ENCODE assay signal across 19 cellular contexts in the genomic region with DNA sequence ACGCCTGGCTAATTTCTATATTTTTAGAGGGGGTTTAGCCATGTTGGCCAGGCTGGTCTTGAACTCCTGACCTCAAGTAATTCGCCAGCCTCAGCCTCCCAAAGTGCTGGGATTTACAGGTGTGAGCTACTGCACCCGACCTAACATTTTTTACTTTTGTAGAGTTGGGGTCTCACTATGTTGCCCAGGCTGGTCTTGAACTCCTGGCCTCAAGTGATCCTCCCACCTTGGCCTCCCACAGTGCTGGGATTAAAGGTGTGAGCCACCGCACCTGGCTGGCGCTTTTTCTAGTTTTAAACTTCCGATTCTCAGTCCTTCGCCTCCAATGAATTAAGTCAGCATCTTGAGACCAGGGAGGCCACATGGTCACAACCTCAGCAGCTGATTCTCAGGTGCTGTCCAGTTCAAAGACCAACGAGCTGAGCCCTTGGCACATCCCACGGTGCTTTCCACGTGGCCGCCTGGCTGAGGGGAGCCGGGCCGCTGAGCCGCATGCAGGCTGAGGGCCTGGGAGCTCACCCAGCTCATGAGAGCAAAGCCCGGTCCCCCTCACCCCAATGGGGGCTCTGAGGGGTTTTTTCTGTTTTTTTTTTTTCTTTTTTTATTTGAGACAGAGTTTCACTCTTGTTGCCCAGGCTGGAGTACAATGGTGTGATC. TPM values are rescaled to one million over a fixed set of nuclear protein-coding genes. Genes with fewer than 3 reads are reported as not detected.
DNase-seq lines count a peak whose midpoint lies in the region; ATAC-seq, FAIRE-seq and TF ChIP-seq lines count a peak whose summit lies in the region.
"Had no signal": no experiment of that assay in that cellular context is flagged by ENCODE, and none has a peak within 500 bp of the region (broad histone marks: within the 10 kb centered on the region; RNA-seq: fewer than 3 reads in every experiment).

No MANE protein-coding gene starts in this region.

- in situ Hi-C loops in K562 (cut with MboI) (no loop called here), HepG2 (cut with HindIII; ENCODE audit: extremely low pct_ligation_motif_present, low pct_unique_long_range_greater_than_20kb) (no loop called here)

- H3K9me3 ChIP-seq in HEK293 (ENCODE audit: control insufficient read depth, insufficient read depth, low read depth, low read length) (no peaks in the 10 kb centered on the region), K562 (replicated peaks; ENCODE audit: control insufficient read depth, insufficient read depth, low read depth, low read length) (no peaks in the 10 kb centered on the region), HepG2 (ENCODE audit: low read length) (no peaks in the 10 kb centered on the region)
- H3K9me3 ChIP-seq: BE2C had no signal

- ATAC-seq in K562: no peak
- ATAC-seq in HepG2: no peak

- no peak for FAIRE-seq in K562 (lab: Jason Lieb, UNC)
- no peak for FAIRE-seq in HepG2 (lab: Jason Lieb, UNC)
- FAIRE-seq: D721Med, G401.6, GM12891, GM18507, H54 had no signal

- BruUV-seq in K562 (replicated peaks; lab: Mats Ljungman, UMichigan) (no TSS peak), HepG2 (replicated peaks; lab: Mats Ljungman, UMichigan) (no TSS peak)

- peaks cover 5% of the 10 kb centered on the region for H3K9me1 ChIP-seq in K562 (ENCODE audit: control insufficient read depth, insufficient read depth, low read length)

- H3K4me3 ChIP-seq in HEK293 (ENCODE audit: low read depth, low read length) (no peak overlapping the region), K562 (no peak overlapping the region), HepG2 (replicated peaks in 1 of 3; ENCODE audit: insufficient read depth in 1 of 3, low read depth in 2 of 3, low read length in 3 of 3) (no peak overlapping the region)
- H3K4me3 ChIP-seq: GM23248 had no signal

- no peak overlapping the region for H2AFZ ChIP-seq in K562 (ENCODE audit: low read depth, low read length)
- no peak overlapping the region for H2AFZ ChIP-seq in HepG2 (ENCODE audit: low read length)
- H2AFZ ChIP-seq: GM23248 had no signal

- H3K4me2 ChIP-seq in K562 (ENCODE audit: insufficient read depth, low read length) (no peak overlapping the region), HepG2 (ENCODE audit: low read depth, low read length) (no peak overlapping the region)

- H3K9ac ChIP-seq in K562 (ENCODE audit: insufficient read depth in 1 of 2, low read depth in 2 of 2, low read length in 2 of 2) (no peak overlapping the region), HepG2 (ENCODE audit: insufficient read depth, low read depth, low read length) (no peak overlapping the region)
- H3K9ac ChIP-seq: GM23248 had no signal

- intact Hi-C loops in K562 (cut with micrococcal nuclease) (no loop called here), HepG2 (cut with micrococcal nuclease; ENCODE audit: unreplicated experiment) (no loop called here)

- peaks cover 13% of the 10 kb centered on the region for H4K20me1 ChIP-seq in K562 (replicated peaks; ENCODE audit: control insufficient read depth, insufficient read depth, low read length)
- H4K20me1 ChIP-seq in HepG2 (ENCODE audit: insufficient read depth, low read length): peaks cover 26% of the 10 kb centered on the region

- DNase-seq in K562 (ENCODE audit: extremely low read depth in 1 of 4, low spot score in 3 of 4) (no peak), HepG2 (ENCODE audit: low spot score) (no peak), putamen (ENCODE audit: low spot score) (no peak), NCI-H1105 treated with DMSO at 0.1 percent for 48 hours (lab: John Stamatoyannopoulos, UW) (no peak)
- DNase-seq in activated effector memory CD4-positive, alpha-beta T cell treated with Interleukin-2 at 50 U/mL for 16 hours: no peak
- DNase-seq: BE2C; C1 segment of cervical spinal cord; CD4-positive, CD25-positive, alpha-beta regulatory T cell; CD8-positive, alpha-beta memory T cell; COR-L47; GM23248; HCEC 1CT; HFFc6 had no signal

- H3K4me1 ChIP-seq in HEK293 (ENCODE audit: control insufficient read depth, insufficient read depth, low read length): no peaks in the 10 kb centered on the region
- H3K4me1 ChIP-seq in K562 (replicated peaks in 1 of 2; ENCODE audit: control insufficient read depth in 2 of 2, insufficient read depth in 2 of 2, low read length in 2 of 2): peaks cover 0 to 28% of the 10 kb centered on the region in 2 experiments; a peak in 3 of 5 replicates
- H3K4me1 ChIP-seq in HepG2 (ENCODE audit: insufficient read depth, low read length): peaks cover 19% of the 10 kb centered on the region
- H3K4me1 ChIP-seq: BE2C had no signal

- no peak overlapping the region for H3K27ac ChIP-seq in HEK293 (ENCODE audit: extremely low read depth, low read depth, low read length)
- no peak overlapping the region for H3K27ac ChIP-seq in K562 (ENCODE audit: extremely low read depth, low read depth, low read length)
- H3K27ac ChIP-seq in HepG2 (ENCODE audit: extremely low read length, insufficient read depth, low read length): no peak overlapping the region
- H3K27ac ChIP-seq: GM23248 had no signal

- H3K79me2 ChIP-seq in K562 (ENCODE audit: control insufficient read depth, insufficient read depth, low read length) (peaks cover 75% of the 10 kb centered on the region), HepG2 (ENCODE audit: insufficient read depth, low read length) (peaks cover 70% of the 10 kb centered on the region)

- 96% methylated on average over 14 of the region's 15 CpGs for whole genome bisulfite sequencing in K562 (ENCODE audit: insufficient coverage, low coverage, missing lambda C conversion rate)
- 95% methylated on average over 15 of the region's 15 CpGs for WGBS in HepG2 (ENCODE audit: low lambda C conversion rate)

- H3K36me3 ChIP-seq in HEK293 (ENCODE audit: control insufficient read depth in 2 of 2, insufficient read depth in 1 of 2, low read length in 2 of 2): peaks cover 16 to 64% of the 10 kb centered on the region in 2 experiments; a peak in 2 of 3 replicates
- peaks cover 65% of the 10 kb centered on the region; the same call in 2 of the 3 replicates for H3K36me3 ChIP-seq in K562 (ENCODE audit: control insufficient read depth, insufficient read depth, low read length)
- H3K36me3 ChIP-seq in HepG2 (replicated peaks in 1 of 2; ENCODE audit: control insufficient read depth in 1 of 2, insufficient read depth in 2 of 2, low read length in 2 of 2): peaks cover 12 to 30% of the 10 kb centered on the region in 2 experiments

- POLR2A ChIA-PET in HEK293 (lab: Yijun Ruan, JAX): interaction anchor here (0.7 kb wide), 1 partner anchor 87 kb away, joined by 3 read pairs; no protein-coding TSS in a partner anchor
- POLR2A ChIA-PET in K562 (lab: Yijun Ruan, JAX): interaction anchor here (0.6 to 1.1 kb wide), 2 partner anchors 27 to 163 kb away, joined by 3 to 5 read pairs; no protein-coding TSS in a partner anchor
- POLR2A ChIA-PET in HepG2 (lab: Yijun Ruan, JAX): no interaction called here

- TF ChIP-seq CTCF in HEK293 (tag by site-specific recombination; IDR thresholded peaks at IDR 0.05): no peak
- no peak for TF ChIP-seq CTCF in K562 (IDR thresholded peaks at IDR 0.05 in 2 of 3, conservative IDR thresholded peaks at IDR 0.05 in 1 of 3; ENCODE audit: insufficient read depth in 2 of 3, low read depth in 1 of 3, low read length in 3 of 3)
- no peak for TF ChIP-seq CTCF in HepG2 (CRISPR knock-in tag; IDR thresholded peaks at IDR 0.05)

- TF ChIP-seq POLR2A in K562 (conservative IDR thresholded peaks at IDR 0.05) (no peak), HepG2 (IDR thresholded peaks at IDR 0.05; ENCODE audit: insufficient read depth in 1 of 2, low read depth in 2 of 2, low read length in 2 of 2) (no peak)

- TF ChIP-seq EP300 in K562 (IDR thresholded peaks at IDR 0.05; ENCODE audit: low read length): no peak
- TF ChIP-seq EP300 in HepG2 (IDR thresholded peaks at IDR 0.05; ENCODE audit: low read depth in 2 of 2, low read length in 2 of 2): no peak
- no peak for TF ChIP-seq EP300 in HepG2 (CRISPR knock-in tag; IDR thresholded peaks at IDR 0.05; ENCODE audit: borderline replicate concordance)

- H3K27me3 ChIP-seq in K562 (ENCODE audit: control insufficient read depth in 2 of 2, insufficient read depth in 2 of 2, low read length in 2 of 2): no peaks in the 10 kb centered on the region
- no peaks in the 10 kb centered on the region for H3K27me3 ChIP-seq in HepG2 (ENCODE audit: control insufficient read depth in 1 of 2, insufficient read depth in 2 of 2, low read length in 2 of 2)
- H3K27me3 ChIP-seq: BE2C had no signal

- TF ChIP-seq RAD21 in K562 (CRISPR knock-in tag; conservative IDR thresholded peaks at IDR 0.05 in 1 of 2, IDR thresholded peaks at IDR 0.05 in 1 of 2) (no peak), HepG2 (CRISPR knock-in tag; IDR thresholded peaks at IDR 0.05) (no peak)

- CTCF ChIA-PET in HEK293 (lab: Yijun Ruan, JAX): no interaction called here
- CTCF ChIA-PET in K562 (lab: Yijun Ruan, JAX; ENCODE audit: low intra/inter-chr PET ratio): no interaction called here
- CTCF ChIA-PET in HepG2 (lab: Yijun Ruan, JAX; ENCODE audit: low intra/inter-chr PET ratio, low total read pairs): no interaction called here

RNA-seq across cellular contexts. Expression of a gene that starts 9.1 kb away (rescaled TPM):
- total RNA-seq in K562 (2011; cell fraction: chromatin; rRNA removed; ENCODE audit: low replicate concordance): 129 and 304 TPM in 2 replicates
- 133 and 146 TPM in 2 replicates for total RNA-seq in K562 (2011; cell fraction: nucleolus; rRNA removed)
- total RNA-seq in K562 (2011; cell fraction: nucleoplasm; rRNA removed): 118 and 124 TPM in 2 replicates
- 52.0 and 68.7 TPM in 2 replicates for total RNA-seq in K562 (2014; rRNA removed)
- 23.3 and 28.0 TPM in 2 replicates for total RNA-seq in K562 (2014; rRNA removed; fragmentation: Illumina TruSeq; extraction: Trizol)
- total RNA-seq in K562 (2015; rRNA removed; fragmentation: Illumina TruSeq; extraction: Trizol): 35.9 and 36.9 TPM in 2 replicates
- 72.3 and 86.1 TPM in 2 replicates for total RNA-seq in K562 (2021)
- 34.9 and 55.0 TPM in 2 replicates for polyA plus RNA-seq in K562 (2011; rRNA removed)
- polyA plus RNA-seq in K562 (2011; cell fraction: cytosol; rRNA removed): 49.2 and 58.1 TPM in 2 replicates
- polyA plus RNA-seq in K562 (2011; cell fraction: nucleus; rRNA removed): 226 and 232 TPM in 2 replicates
- 95.5 and 117 TPM in 2 replicates for polyA plus RNA-seq in K562 (2012)
- polyA plus RNA-seq in K562 (2014; fragmentation: Illumina TruSeq; extraction: Trizol): 82.1 and 90.4 TPM in 2 replicates
- polyA plus RNA-seq in K562 (2014; fragmentation: Nextera tagmentation; extraction: Ambion mirVana): 1 to 10 TPM; 1.2 to 1.6 TPM
- 47.5 and 48.7 TPM in 2 replicates for polyA plus RNA-seq in K562 (2014; rRNA removed)
- polyA minus RNA-seq in K562 (2011; rRNA and poly(A)+ RNA removed): 42.6 and 42.8 TPM in 2 replicates
- polyA minus RNA-seq in K562 (2011; cell fraction: cytosol; rRNA and poly(A)+ RNA removed): 69.3 and 76.0 TPM in 2 replicates
- polyA minus RNA-seq in K562 (2011; cell fraction: nucleus; rRNA and poly(A)+ RNA removed): 40.8 and 59.9 TPM in 2 replicates
- 73.5 and 82.6 TPM in 2 replicates for total RNA-seq in HepG2 (2016; rRNA removed; fragmentation: Illumina TruSeq; extraction: Trizol)
- total RNA-seq in HepG2 (2016; cell fraction: cytosol; rRNA removed; fragmentation: Illumina TruSeq; extraction: Trizol; ENCODE audit: low read depth): 30.1 and 33.5 TPM in 2 replicates
- 55.4 and 84.4 TPM in 2 replicates for total RNA-seq in HepG2 (2016; cell fraction: insoluble cytoplasmic fraction; rRNA removed; fragmentation: Illumina TruSeq; extraction: Trizol)
- total RNA-seq in HepG2 (2016; cell fraction: membrane; rRNA removed; fragmentation: Illumina TruSeq; extraction: Trizol): 61.4 and 65.9 TPM in 2 replicates
- 44.7 and 54.3 TPM in 2 replicates for total RNA-seq in HepG2 (2016; cell fraction: nucleus; rRNA removed; fragmentation: Illumina TruSeq; extraction: Trizol)
- polyA plus RNA-seq in HepG2 (2011; rRNA removed): 68.0 and 78.6 TPM in 2 replicates
- polyA plus RNA-seq in HepG2 (2011; cell fraction: cytosol; rRNA removed): 50.1 and 66.2 TPM in 2 replicates
- 236 and 270 TPM in 2 replicates for polyA plus RNA-seq in HepG2 (2011; cell fraction: nucleus; rRNA removed)
- polyA plus RNA-seq in HepG2 (2012): 61.5 and 82.7 TPM in 2 replicates
- polyA plus RNA-seq in HepG2 (2016; cell fraction: cytosol; fragmentation: Illumina TruSeq; extraction: Trizol; ENCODE audit: low read depth): 11.6 and 13.9 TPM in 2 replicates
- 71.2 and 87.4 TPM in 2 replicates for polyA plus RNA-seq in HepG2 (2016; cell fraction: insoluble cytoplasmic fraction; fragmentation: Illumina TruSeq; extraction: Trizol; ENCODE audit: low read depth)
- polyA plus RNA-seq in HepG2 (2016; cell fraction: membrane; fragmentation: Illumina TruSeq; extraction: Trizol; ENCODE audit: low read depth): 38.5 and 41.5 TPM in 2 replicates
- polyA plus RNA-seq in HepG2 (2016; cell fraction: nucleus; fragmentation: Illumina TruSeq; extraction: Trizol; ENCODE audit: insufficient read depth, low read depth): 139 and 143 TPM in 2 replicates
- polyA minus RNA-seq in HepG2 (2011; rRNA and poly(A)+ RNA removed; ENCODE audit: low replicate concordance): 72.3 and 142 TPM in 2 replicates
- 54.0 and 70.6 TPM in 2 replicates for polyA minus RNA-seq in HepG2 (2011; cell fraction: cytosol; rRNA and poly(A)+ RNA removed)
- polyA minus RNA-seq in HepG2 (2011; cell fraction: nucleus; rRNA and poly(A)+ RNA removed): 44.3 and 51.8 TPM in 2 replicates

RNA-seq across cellular contexts. Expression of a gene that starts 21.4 kb away (rescaled TPM):
- 129 and 244 TPM in 2 replicates for total RNA-seq in K562 (2011; cell fraction: chromatin; rRNA removed; ENCODE audit: low replicate concordance)
- 98.9 and 104 TPM in 2 replicates for total RNA-seq in K562 (2011; cell fraction: nucleolus; rRNA removed)
- 68.3 and 74.5 TPM in 2 replicates for total RNA-seq in K562 (2011; cell fraction: nucleoplasm; rRNA removed)
- 12.7 and 18.7 TPM in 2 replicates for total RNA-seq in K562 (2014; rRNA removed)
- total RNA-seq in K562 (2014; rRNA removed; fragmentation: Illumina TruSeq; extraction: Trizol): 10.0 and 10.5 TPM in 2 replicates
- total RNA-seq in K562 (2015; rRNA removed; fragmentation: Illumina TruSeq; extraction: Trizol): 7.0 and 8.4 TPM in 2 replicates
- total RNA-seq in K562 (2021): 66.2 and 66.5 TPM in 2 replicates
- polyA plus RNA-seq in K562 (2011; rRNA removed): 5.7 and 8.6 TPM in 2 replicates
- 4.8 and 11.5 TPM in 2 replicates for polyA plus RNA-seq in K562 (2011; cell fraction: cytosol; rRNA removed)
- polyA plus RNA-seq in K562 (2011; cell fraction: nucleus; rRNA removed): 35.2 and 71.1 TPM in 2 replicates
- polyA plus RNA-seq in K562 (2012): 25.0 and 27.8 TPM in 2 replicates
- polyA plus RNA-seq in K562 (2014; fragmentation: Illumina TruSeq; extraction: Trizol): 15.1 and 16.2 TPM in 2 replicates
- polyA plus RNA-seq in K562 (2014; fragmentation: Nextera tagmentation; extraction: Ambion mirVana): under 1 TPM; 0.32 to 0.51 TPM
- polyA plus RNA-seq in K562 (2014; rRNA removed): 21.2 and 24.8 TPM in 2 replicates
- 14.5 and 24.1 TPM in 2 replicates for polyA minus RNA-seq in K562 (2011; rRNA and poly(A)+ RNA removed)
- 23.7 and 36.0 TPM in 2 replicates for polyA minus RNA-seq in K562 (2011; cell fraction: cytosol; rRNA and poly(A)+ RNA removed)
- 17.9 and 27.9 TPM in 2 replicates for polyA minus RNA-seq in K562 (2011; cell fraction: nucleus; rRNA and poly(A)+ RNA removed)
- 7.5 and 9.7 TPM in 2 replicates for total RNA-seq in HepG2 (2016; rRNA removed; fragmentation: Illumina TruSeq; extraction: Trizol)
- total RNA-seq in HepG2 (2016; cell fraction: cytosol; rRNA removed; fragmentation: Illumina TruSeq; extraction: Trizol; ENCODE audit: low read depth): 20.6 and 20.7 TPM in 2 replicates
- total RNA-seq in HepG2 (2016; cell fraction: insoluble cytoplasmic fraction; rRNA removed; fragmentation: Illumina TruSeq; extraction: Trizol): 6.4 and 8.2 TPM in 2 replicates
- 12.0 and 15.8 TPM in 2 replicates for total RNA-seq in HepG2 (2016; cell fraction: membrane; rRNA removed; fragmentation: Illumina TruSeq; extraction: Trizol)
- 12.3 and 14.9 TPM in 2 replicates for total RNA-seq in HepG2 (2016; cell fraction: nucleus; rRNA removed; fragmentation: Illumina TruSeq; extraction: Trizol)
- polyA plus RNA-seq in HepG2 (2011; rRNA removed): 14.6 and 17.9 TPM in 2 replicates
- polyA plus RNA-seq in HepG2 (2011; cell fraction: cytosol; rRNA removed): 6.1 and 9.5 TPM in 2 replicates
- 138 and 210 TPM in 2 replicates for polyA plus RNA-seq in HepG2 (2011; cell fraction: nucleus; rRNA removed)
- 22.3 and 23.3 TPM in 2 replicates for polyA plus RNA-seq in HepG2 (2012)
- 2.5 and 3.3 TPM in 2 replicates for polyA plus RNA-seq in HepG2 (2016; cell fraction: cytosol; fragmentation: Illumina TruSeq; extraction: Trizol; ENCODE audit: low read depth)
- polyA plus RNA-seq in HepG2 (2016; cell fraction: insoluble cytoplasmic fraction; fragmentation: Illumina TruSeq; extraction: Trizol; ENCODE audit: low read depth): 10.5 and 15.3 TPM in 2 replicates
- polyA plus RNA-seq in HepG2 (2016; cell fraction: membrane; fragmentation: Illumina TruSeq; extraction: Trizol; ENCODE audit: low read depth): 7.1 TPM in 2 replicates
- 76.0 and 84.3 TPM in 2 replicates for polyA plus RNA-seq in HepG2 (2016; cell fraction: nucleus; fragmentation: Illumina TruSeq; extraction: Trizol; ENCODE audit: insufficient read depth, low read depth)
- polyA minus RNA-seq in HepG2 (2011; rRNA and poly(A)+ RNA removed; ENCODE audit: low replicate concordance): 36.8 and 45.6 TPM in 2 replicates
- 21.6 and 26.0 TPM in 2 replicates for polyA minus RNA-seq in HepG2 (2011; cell fraction: cytosol; rRNA and poly(A)+ RNA removed)
- 30.1 and 31.9 TPM in 2 replicates for polyA minus RNA-seq in HepG2 (2011; cell fraction: nucleus; rRNA and poly(A)+ RNA removed)

RNA-seq across cellular contexts. Expression of a gene that starts 45.6 kb away (rescaled TPM):
- 6.2 and 19.6 TPM in 2 replicates for total RNA-seq in K562 (2011; cell fraction: chromatin; rRNA removed; ENCODE audit: low replicate concordance)
- total RNA-seq in K562 (2011; cell fraction: nucleolus; rRNA removed): 14.0 and 17.2 TPM in 2 replicates
- total RNA-seq in K562 (2011; cell fraction: nucleoplasm; rRNA removed): 8.0 and 12.0 TPM in 2 replicates
- total RNA-seq in K562 (2014; rRNA removed) (0.94 and 1.2 TPM in 2 replicates), K562 (2014; rRNA removed; fragmentation: Illumina TruSeq; extraction: Trizol) (0.25 and 0.48 TPM in 2 replicates), K562 (2015; rRNA removed; fragmentation: Illumina TruSeq; extraction: Trizol) (0.53 and 0.72 TPM in 2 replicates), K562 (2021) (1.6 TPM in 2 replicates), HepG2 (2016; rRNA removed; fragmentation: Illumina TruSeq; extraction: Trizol) (0.24 and 0.77 TPM in 2 replicates)
- polyA plus RNA-seq in K562 (2011; rRNA removed) (2.6 and 9.3 TPM in 2 replicates), K562 (2014; fragmentation: Illumina TruSeq; extraction: Trizol) (0.78 and 1.4 TPM in 2 replicates), K562 (2014; fragmentation: Nextera tagmentation; extraction: Ambion mirVana) (under 1 TPM; 0.07 to 0.13 TPM), K562 (2014; rRNA removed) (1.6 and 3.9 TPM in 2 replicates), HepG2 (2011; rRNA removed) (3.9 and 4.1 TPM in 2 replicates)
- polyA plus RNA-seq in K562 (2011; cell fraction: cytosol; rRNA removed): 3.7 and 5.5 TPM in 2 replicates
- 59.2 and 77.4 TPM in 2 replicates for polyA plus RNA-seq in K562 (2011; cell fraction: nucleus; rRNA removed)
- polyA plus RNA-seq in K562 (2012): 2.1 and 5.9 TPM in 2 replicates
- polyA minus RNA-seq in K562 (2011; rRNA and poly(A)+ RNA removed): 0.60 and 0.74 TPM in 2 replicates
- not detected in 2 replicates for polyA minus RNA-seq in K562 (2011; cell fraction: cytosol; rRNA and poly(A)+ RNA removed)
- 5.4 and 8.3 TPM in 2 replicates for polyA minus RNA-seq in K562 (2011; cell fraction: nucleus; rRNA and poly(A)+ RNA removed)
- 0.79 and 0.91 TPM in 2 replicates for total RNA-seq in HepG2 (2016; cell fraction: cytosol; rRNA removed; fragmentation: Illumina TruSeq; extraction: Trizol; ENCODE audit: low read depth)
- 0.34 and 1.5 TPM in 2 replicates for total RNA-seq in HepG2 (2016; cell fraction: insoluble cytoplasmic fraction; rRNA removed; fragmentation: Illumina TruSeq; extraction: Trizol)
- 0.83 and 1.5 TPM in 2 replicates for total RNA-seq in HepG2 (2016; cell fraction: membrane; rRNA removed; fragmentation: Illumina TruSeq; extraction: Trizol)
- total RNA-seq in HepG2 (2016; cell fraction: nucleus; rRNA removed; fragmentation: Illumina TruSeq; extraction: Trizol): 1.1 and 2.5 TPM in 2 replicates
- 0.55 and 0.75 TPM in 2 replicates for polyA plus RNA-seq in HepG2 (2011; cell fraction: cytosol; rRNA removed)
- 66.6 and 91.0 TPM in 2 replicates for polyA plus RNA-seq in HepG2 (2011; cell fraction: nucleus; rRNA removed)
- polyA plus RNA-seq in HepG2 (2012): 1.7 and 4.4 TPM in 2 replicates
- 0.57 and 1.2 TPM in 2 replicates for polyA plus RNA-seq in HepG2 (2016; cell fraction: cytosol; fragmentation: Illumina TruSeq; extraction: Trizol; ENCODE audit: low read depth)
- polyA plus RNA-seq in HepG2 (2016; cell fraction: insoluble cytoplasmic fraction; fragmentation: Illumina TruSeq; extraction: Trizol; ENCODE audit: low read depth): 0.45 and 0.53 TPM in 2 replicates
- 0.94 TPM in 2 replicates for polyA plus RNA-seq in HepG2 (2016; cell fraction: membrane; fragmentation: Illumina TruSeq; extraction: Trizol; ENCODE audit: low read depth)
- 4.3 and 6.3 TPM in 2 replicates for polyA plus RNA-seq in HepG2 (2016; cell fraction: nucleus; fragmentation: Illumina TruSeq; extraction: Trizol; ENCODE audit: insufficient read depth, low read depth)
- 0.54 and 2.7 TPM in 2 replicates for polyA minus RNA-seq in HepG2 (2011; rRNA and poly(A)+ RNA removed; ENCODE audit: low replicate concordance)
- polyA minus RNA-seq in HepG2 (2011; cell fraction: cytosol; rRNA and poly(A)+ RNA removed): not detected in 2 replicates
- 1.9 and 4.2 TPM in 2 replicates for polyA minus RNA-seq in HepG2 (2011; cell fraction: nucleus; rRNA and poly(A)+ RNA removed)

RNA-seq across cellular contexts. Expression of a gene that starts 46.2 kb away (rescaled TPM):
- total RNA-seq in K562 (2011; cell fraction: chromatin; rRNA removed; ENCODE audit: low replicate concordance): 14.5 and 31.8 TPM in 2 replicates
- 13.9 and 14.7 TPM in 2 replicates for total RNA-seq in K562 (2011; cell fraction: nucleolus; rRNA removed)
- total RNA-seq in K562 (2011; cell fraction: nucleoplasm; rRNA removed): 13.0 and 13.8 TPM in 2 replicates
- 6.0 TPM in 2 replicates for total RNA-seq in K562 (2014; rRNA removed)
- total RNA-seq in K562 (2014; rRNA removed; fragmentation: Illumina TruSeq; extraction: Trizol): 2.6 and 2.7 TPM in 2 replicates
- 5.4 and 5.8 TPM in 2 replicates for total RNA-seq in K562 (2015; rRNA removed; fragmentation: Illumina TruSeq; extraction: Trizol)
- 20.5 and 24.1 TPM in 2 replicates for total RNA-seq in K562 (2021)
- 10.9 and 24.8 TPM in 2 replicates for polyA plus RNA-seq in K562 (2011; rRNA removed)
- 30.7 and 31.8 TPM in 2 replicates for polyA plus RNA-seq in K562 (2011; cell fraction: cytosol; rRNA removed)
- 10.5 and 12.5 TPM in 2 replicates for polyA plus RNA-seq in K562 (2011; cell fraction: nucleus; rRNA removed)
- polyA plus RNA-seq in K562 (2012): 10.9 and 12.9 TPM in 2 replicates
- polyA plus RNA-seq in K562 (2014; fragmentation: Illumina TruSeq; extraction: Trizol): 11.9 and 12.0 TPM in 2 replicates
- polyA plus RNA-seq in K562 (2014; fragmentation: Nextera tagmentation; extraction: Ambion mirVana): 1 to 10 TPM; 1.1 to 2.2 TPM
- 8.2 and 10.3 TPM in 2 replicates for polyA plus RNA-seq in K562 (2014; rRNA removed)
- polyA minus RNA-seq in K562 (2011; rRNA and poly(A)+ RNA removed): 10.3 and 10.6 TPM in 2 replicates
- polyA minus RNA-seq in K562 (2011; cell fraction: cytosol; rRNA and poly(A)+ RNA removed): 26.8 and 37.9 TPM in 2 replicates
- polyA minus RNA-seq in K562 (2011; cell fraction: nucleus; rRNA and poly(A)+ RNA removed): 3.9 and 8.2 TPM in 2 replicates
- total RNA-seq in HepG2 (2016; rRNA removed; fragmentation: Illumina TruSeq; extraction: Trizol): 3.5 and 4.3 TPM in 2 replicates
- total RNA-seq in HepG2 (2016; cell fraction: cytosol; rRNA removed; fragmentation: Illumina TruSeq; extraction: Trizol; ENCODE audit: low read depth): 2.2 and 2.7 TPM in 2 replicates
- 3.5 and 4.0 TPM in 2 replicates for total RNA-seq in HepG2 (2016; cell fraction: insoluble cytoplasmic fraction; rRNA removed; fragmentation: Illumina TruSeq; extraction: Trizol)
- total RNA-seq in HepG2 (2016; cell fraction: membrane; rRNA removed; fragmentation: Illumina TruSeq; extraction: Trizol): 2.7 and 3.2 TPM in 2 replicates
- 2.4 and 2.5 TPM in 2 replicates for total RNA-seq in HepG2 (2016; cell fraction: nucleus; rRNA removed; fragmentation: Illumina TruSeq; extraction: Trizol)
- 17.8 and 20.3 TPM in 2 replicates for polyA plus RNA-seq in HepG2 (2011; rRNA removed)
- 13.9 and 16.9 TPM in 2 replicates for polyA plus RNA-seq in HepG2 (2011; cell fraction: cytosol; rRNA removed)
- polyA plus RNA-seq in HepG2 (2011; cell fraction: nucleus; rRNA removed): 10.8 and 12.6 TPM in 2 replicates
- polyA plus RNA-seq in HepG2 (2012): 6.2 and 6.8 TPM in 2 replicates
- polyA plus RNA-seq in HepG2 (2016; cell fraction: cytosol; fragmentation: Illumina TruSeq; extraction: Trizol; ENCODE audit: low read depth): 0.97 and 1.0 TPM in 2 replicates
- 6.2 and 7.9 TPM in 2 replicates for polyA plus RNA-seq in HepG2 (2016; cell fraction: insoluble cytoplasmic fraction; fragmentation: Illumina TruSeq; extraction: Trizol; ENCODE audit: low read depth)
- polyA plus RNA-seq in HepG2 (2016; cell fraction: membrane; fragmentation: Illumina TruSeq; extraction: Trizol; ENCODE audit: low read depth): 2.8 TPM in 2 replicates
- polyA plus RNA-seq in HepG2 (2016; cell fraction: nucleus; fragmentation: Illumina TruSeq; extraction: Trizol; ENCODE audit: insufficient read depth, low read depth): 6.6 and 6.8 TPM in 2 replicates
- polyA minus RNA-seq in HepG2 (2011; rRNA and poly(A)+ RNA removed; ENCODE audit: low replicate concordance): 23.6 and 71.5 TPM in 2 replicates
- polyA minus RNA-seq in HepG2 (2011; cell fraction: cytosol; rRNA and poly(A)+ RNA removed): 19.3 and 25.0 TPM in 2 replicates
- 5.3 and 6.0 TPM in 2 replicates for polyA minus RNA-seq in HepG2 (2011; cell fraction: nucleus; rRNA and poly(A)+ RNA removed)
